1 cellular context compared by ENCODE assay signal in genomic region chr1:215888159-215888558, GRCh38.
TF ChIP-seq lines count a peak whose summit lies in the region.

No MANE protein-coding gene starts in this region.

TF ChIP-seq in GM23338, 12 proteins besides CTCF, POLR2A, EP300 and RAD21 (continued from another document):
- TF ChIP-seq ZNF462 (CRISPR knock-in tag; IDR thresholded peaks at IDR 0.05) = no peak
